ENCODE assay signal across 8 cellular contexts in genomic region chr1:84620720-84621313, GRCh38. TPM values are rescaled to one million over a fixed set of nuclear protein-coding genes. Genes with fewer than 3 reads are reported as not detected.
DNase-seq lines count a peak whose midpoint lies in the region; ATAC-seq and TF ChIP-seq lines count a peak whose summit lies in the region.

No MANE protein-coding gene starts in this region.

- no peak for TF ChIP-seq POLR2A in adrenal gland (IDR thresholded peaks at IDR 0.05)
- TF ChIP-seq POLR2A in vagina (IDR thresholded peaks at IDR 0.05) = no peak

- TF ChIP-seq CTCF in GM12872 (IDR thresholded peaks at IDR 0.05; ENCODE audit: insufficient read depth, low read depth, low read length) (peak; percentile 84), adrenal gland (IDR thresholded peaks at IDR 0.05) (peak; percentile 75 to 98 (median 90)), vagina (IDR thresholded peaks at IDR 0.05) (peak; percentile 40 to 93 (median 68))

- H3K27me3 ChIP-seq in adrenal gland (no peaks in the 10 kb centered on the region), right cardiac atrium (ENCODE audit: control insufficient read depth, insufficient read depth) (no peaks in the 10 kb centered on the region), vagina (no peaks in the 10 kb centered on the region)

- peaks cover 8 to 17% of the 10 kb centered on the region in 2 donors for H3K4me1 ChIP-seq in adrenal gland (replicated peaks in 1 of 2)
- no peaks in the 10 kb centered on the region for H3K4me1 ChIP-seq in right cardiac atrium (ENCODE audit: control insufficient read depth, insufficient read depth, low read length)
- H3K4me1 ChIP-seq in vagina = peaks cover 10% of the 10 kb centered on the region

- H3K9me3 ChIP-seq in adrenal gland (replicated peaks in 1 of 3) (no peaks in the 10 kb centered on the region), right cardiac atrium (ENCODE audit: control insufficient read depth, low read length) (no peaks in the 10 kb centered on the region), vagina (no peaks in the 10 kb centered on the region)

- ATAC-seq in HG02678 (IDR thresholded peaks at IDR 0.05; ENCODE audit: unreplicated experiment) (peak; percentile 92), right cardiac atrium (peak; percentile 95 to 96)

- intact Hi-C loops in adrenal gland (cut with DNase I) = loop anchor here (5.0 to 10.0 kb wide), 2 partner anchors 134 to 179 kb away; no protein-coding TSS in a partner anchor
- intact Hi-C loops in right cardiac atrium (cut with DNase I) = loop anchor here in 2 of 4 donors (5.0 kb wide), 3 partner anchors 49 to 484 kb away; partner anchors contain the start of gene CTBS (in 1 of the 2)
- intact Hi-C loops in vagina (cut with DNase I) = loop anchor here (10.0 kb wide), 1 partner anchor 176 kb away; no protein-coding TSS in a partner anchor

- DNase-seq in NCI-H1105 (lab: John Stamatoyannopoulos, UW) = peak; percentile 49
- DNase-seq in SW480 (ENCODE audit: low spot score) = peak; percentile 75
- DNase-seq in adrenal gland = peak; percentile 68 to 85 (median 77)
- DNase-seq in right cardiac atrium = peak; percentile 79 to 91 (median 89)
- DNase-seq in putamen (ENCODE audit: low spot score) = peak; percentile 67
- peak in 1 of 2 donors; percentile 82 for DNase-seq in vagina (ENCODE audit: extremely low spot score in 2 of 2)

- WGBS in adrenal gland, 4 donors = 0 to 1% (median 0%) methylated on average over 4 to 46 of the region's 46 CpGs
- WGBS in right cardiac atrium = under 1% methylated on average over 46 of the region's 46 CpGs

- H3K27ac ChIP-seq in adrenal gland (peak overlapping the region in 3 of 5 donors; percentile 52 to 74 (median 69)), right cardiac atrium (ENCODE audit: low read length) (peak overlapping the region; percentile 26), vagina (peak overlapping the region; percentile 46)

- H3K4me3 ChIP-seq in adrenal gland (peak overlapping the region; percentile 7 to 55 (median 32)), right cardiac atrium (ENCODE audit: low read length) (peak overlapping the region; percentile 48), vagina (peak overlapping the region; percentile 49 to 52)

- no peaks in the 10 kb centered on the region for H3K36me3 ChIP-seq in adrenal gland (replicated peaks in 1 of 2)
- H3K36me3 ChIP-seq in vagina = no peaks in the 10 kb centered on the region

RNA-seq across cellular contexts. Expression of gene CTBS, which starts 46.6 kb away (rescaled TPM):
- total RNA-seq in adrenal gland (10 to 100 TPM; 18.6 to 45.2 (median 29.5) TPM), right cardiac atrium (10 to 100 TPM in 3 of 4 donors, 1 to 10 TPM in 1; 8.4 to 13.3 (median 10.9) TPM), vagina (9.3 TPM)
- polyA plus RNA-seq in adrenal gland (10 to 100 TPM in 1 of 3 donors, 1 to 10 TPM in 2; 6.3 to 34.0 (median 8.3) TPM), right cardiac atrium (5.0 TPM)
